Comparison of ENCODE assay signal across 13 cellular contexts in the genomic region with DNA sequence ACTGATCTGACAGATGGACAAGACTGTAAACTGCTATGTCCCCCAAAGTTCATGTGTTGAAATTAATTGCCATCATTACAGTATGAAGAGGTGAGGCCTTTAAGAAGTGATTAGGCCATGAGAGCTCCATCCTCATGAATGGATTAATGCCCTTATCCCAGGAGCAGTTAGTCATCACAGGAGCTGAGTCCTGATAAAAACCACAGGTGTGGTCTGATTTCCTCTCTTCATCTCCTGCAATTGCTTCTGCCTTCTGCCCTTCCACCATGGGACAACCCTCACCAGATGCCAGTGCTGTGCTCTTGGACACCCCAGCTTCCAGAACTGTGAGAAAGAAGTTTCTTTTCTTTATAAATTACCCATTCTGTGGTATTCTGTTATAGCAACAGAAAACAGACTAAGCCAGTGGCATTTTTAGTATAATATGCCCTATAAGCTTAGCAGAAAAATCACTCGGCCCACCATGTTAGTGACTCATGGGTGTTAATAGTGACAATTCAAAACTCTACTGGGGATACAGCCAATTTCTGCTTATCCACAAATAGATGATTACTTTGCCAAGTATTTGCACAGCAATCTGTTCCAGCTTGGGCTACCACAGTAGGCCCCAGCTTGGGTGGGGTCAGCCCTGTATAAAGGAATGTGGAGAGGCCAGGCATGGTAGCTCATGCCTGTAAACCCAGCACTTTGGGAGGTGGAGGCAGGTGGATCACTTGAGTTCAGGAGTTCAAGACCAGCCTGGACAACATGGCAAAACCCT.
DNase-seq lines count a peak whose midpoint lies in the region; ATAC-seq lines count a peak whose summit lies in the region.
"Had no signal": no experiment of that assay in that cellular context is flagged by ENCODE, and none has a peak within 500 bp of the region (broad histone marks: within the 10 kb centered on the region; RNA-seq: fewer than 3 reads in every experiment).

No MANE protein-coding gene starts in this region.

- no peak overlapping the region for H3K27ac Mint-ChIP-seq in natural killer cell treated with Interleukin-12 subunit alpha and Interleukin-12 subunit beta and Interleukin-15 and Interleukin-18, amount 100 ng/mL, for 72 hours
- H3K27ac Mint-ChIP-seq: activated CD4-positive, alpha-beta T cell treated with anti-CD3 and anti-CD28 coated beads, Interleukin-2, amount 10 ng/mL, durations not matched to agents 24 days and 14 days; natural killer cell; stimulated activated naive CD8-positive, alpha-beta T cell treated with anti-CD3 and anti-CD28 coated beads, Interleukin-15, Interleukin-2, amounts not matched to agents 100 ng/mL and 50 ng/mL, for 24 hours had no signal

- no peak overlapping the region for H3K4me3 Mint-ChIP-seq in natural killer cell treated with Interleukin-12 subunit alpha and Interleukin-12 subunit beta and Interleukin-15 and Interleukin-18, amount 100 ng/mL, for 72 hours
- H3K4me3 Mint-ChIP-seq: activated CD4-positive, alpha-beta T cell treated with anti-CD3 and anti-CD28 coated beads, Interleukin-2, amount 10 ng/mL, durations not matched to agents 24 days and 14 days; natural killer cell; stimulated activated naive CD8-positive, alpha-beta T cell treated with anti-CD3 and anti-CD28 coated beads, Interleukin-15, Interleukin-2, amounts not matched to agents 100 ng/mL and 50 ng/mL, for 24 hours had no signal

- DNase-seq in ACHN, result peak; percentile 27
- peak; percentile 51 for DNase-seq in HCEC 1CT
- peak; percentile 27 for DNase-seq in amniotic stem cell (lab: John Stamatoyannopoulos, UW)
- peak; percentile 38 for DNase-seq in hepatic stellate cell (ENCODE audit: low spot score)
- DNase-seq in islet precursor cell, result no peak
- no peak for DNase-seq in activated T-cell treated with anti-CD3 and anti-CD28 coated beads, Interleukin-2, amount 50 U/mL, for 1 hour
- DNase-seq in natural killer cell treated with Interleukin-12 subunit alpha and Interleukin-12 subunit beta and Interleukin-15 and Interleukin-18, amount 100 ng/mL, for 72 hours (ENCODE audit: low spot score), result no peak
- DNase-seq: activated CD4-positive, alpha-beta T cell treated with anti-CD3 and anti-CD28 coated beads, Interleukin-2, amount 10 ng/mL, durations not matched to agents 24 days and 14 days; activated naive CD4-positive, alpha-beta T cell treated with anti-CD3 and anti-CD28 coated beads, Interleukin-2, amount 50 U/mL, for 16 hours; C1 segment of cervical spinal cord; natural killer cell had no signal

- in situ Hi-C loops in ACHN (cut with HindIII; ENCODE audit: low pct_ligation_motif_present, low pct_unique_long_range_greater_than_20kb, low sequenced_read_pairs), result no loop called here

- no peaks in the 10 kb centered on the region for H3K9me3 Mint-ChIP-seq in natural killer cell treated with Interleukin-12 subunit alpha and Interleukin-12 subunit beta and Interleukin-15 and Interleukin-18, amount 100 ng/mL, for 72 hours
- H3K9me3 Mint-ChIP-seq: activated CD4-positive, alpha-beta T cell treated with anti-CD3 and anti-CD28 coated beads, Interleukin-2, amount 10 ng/mL, durations not matched to agents 24 days and 14 days; natural killer cell; stimulated activated naive CD8-positive, alpha-beta T cell treated with anti-CD3 and anti-CD28 coated beads, Interleukin-15, Interleukin-2, amounts not matched to agents 100 ng/mL and 50 ng/mL, for 24 hours had no signal

- peaks cover 6 to 8% of the 10 kb centered on the region in 2 donors for H3K27me3 Mint-ChIP-seq in natural killer cell treated with Interleukin-12 subunit alpha and Interleukin-12 subunit beta and Interleukin-15 and Interleukin-18, amount 100 ng/mL, for 72 hours
- H3K27me3 Mint-ChIP-seq: stimulated activated naive CD8-positive, alpha-beta T cell treated with anti-CD3 and anti-CD28 coated beads, Interleukin-15, Interleukin-2, amounts not matched to agents 100 ng/mL and 50 ng/mL, for 24 hours had no signal

- no peaks in the 10 kb centered on the region for H3K36me3 Mint-ChIP-seq in natural killer cell treated with Interleukin-12 subunit alpha and Interleukin-12 subunit beta and Interleukin-15 and Interleukin-18, amount 100 ng/mL, for 72 hours
- H3K36me3 Mint-ChIP-seq: natural killer cell had no signal

- ATAC-seq in HG03521 (IDR thresholded peaks at IDR 0.05; ENCODE audit: unreplicated experiment), result no peak
- no peak for ATAC-seq in natural killer cell treated with Interleukin-12 subunit alpha and Interleukin-12 subunit beta and Interleukin-15 and Interleukin-18, amount 100 ng/mL, for 72 hours
- ATAC-seq: natural killer cell had no signal

- H3K4me1 Mint-ChIP-seq in natural killer cell treated with Interleukin-12 subunit alpha and Interleukin-12 subunit beta and Interleukin-15 and Interleukin-18, amount 100 ng/mL, for 72 hours (ENCODE audit: low read depth in 2 of 2), result peaks cover 0 to 8% of the 10 kb centered on the region in 2 donors

Comparison
In these comparisons a context has a peak if more than half of its experiments do, and no peak if none do; other contexts are left out.
1. DNase-seq: peak in ACHN (single experiment), HCEC 1CT (single experiment), amniotic stem cell (single experiment) and hepatic stellate cell (single experiment); none in islet precursor cell (single experiment), activated T-cell treated with anti-CD3 and anti-CD28 coated beads, Interleukin-2, amount 50 U/mL, for 1 hour (single experiment) and natural killer cell treated with Interleukin-12 subunit alpha and Interleukin-12 subunit beta and Interleukin-15 and Interleukin-18, amount 100 ng/mL, for 72 hours (single experiment).